In genomic region chr2:110682872-110683271, GRCh38 we compare ENCODE assay signal across 2 cellular contexts.
TF ChIP-seq lines count a peak whose summit lies in the region.

No MANE protein-coding gene starts in this region.

TF ChIP-seq in A549, 52 proteins besides CTCF, POLR2A, EP300 and RAD21:
- peak; percentile 60 for TF ChIP-seq MAFK (IDR thresholded peaks at IDR 0.05; ENCODE audit: partially characterized antibody)
- TF ChIP-seq MYC (IDR thresholded peaks at IDR 0.05; ENCODE audit: borderline replicate concordance, low read length): no peak
- no peak for TF ChIP-seq EHMT2 (IDR thresholded peaks at IDR 0.05; ENCODE audit: low read depth)
- no peak for TF ChIP-seq CBX2 (IDR thresholded peaks at IDR 0.05; ENCODE audit: borderline replicate concordance, low read depth)
- TF ChIP-seq, protein P1, sequence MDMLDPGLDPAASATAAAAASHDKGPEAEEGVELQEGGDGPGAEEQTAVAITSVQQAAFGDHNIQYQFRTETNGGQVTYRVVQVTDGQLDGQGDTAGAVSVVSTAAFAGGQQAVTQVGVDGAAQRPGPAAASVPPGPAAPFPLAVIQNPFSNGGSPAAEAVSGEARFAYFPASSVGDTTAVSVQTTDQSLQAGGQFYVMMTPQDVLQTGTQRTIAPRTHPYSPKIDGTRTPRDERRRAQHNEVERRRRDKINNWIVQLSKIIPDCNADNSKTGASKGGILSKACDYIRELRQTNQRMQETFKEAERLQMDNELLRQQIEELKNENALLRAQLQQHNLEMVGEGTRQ (IDR thresholded peaks at IDR 0.05): no peak
- no peak for TF ChIP-seq MAZ (IDR thresholded peaks at IDR 0.05; ENCODE audit: borderline replicate concordance, low read depth, low read length)

TF ChIP-seq in IMR-90, 13 proteins besides CTCF, POLR2A, EP300 and RAD21:
- TF ChIP-seq BHLHE40 (IDR thresholded peaks at IDR 0.05; ENCODE audit: low read depth, low read length): no peak
- peak; percentile 40; the same call in 1 of the 2 replicates for TF ChIP-seq MAFK (IDR thresholded peaks at IDR 0.05; ENCODE audit: low read depth, low read length)
- TF ChIP-seq SMC3 (IDR thresholded peaks at IDR 0.05; ENCODE audit: low read depth, low read length): no peak
- TF ChIP-seq MAZ (IDR thresholded peaks at IDR 0.05; ENCODE audit: borderline replicate concordance, low read depth, low read length): no peak
